8 cellular contexts compared by ENCODE assay signal in the genomic region with DNA sequence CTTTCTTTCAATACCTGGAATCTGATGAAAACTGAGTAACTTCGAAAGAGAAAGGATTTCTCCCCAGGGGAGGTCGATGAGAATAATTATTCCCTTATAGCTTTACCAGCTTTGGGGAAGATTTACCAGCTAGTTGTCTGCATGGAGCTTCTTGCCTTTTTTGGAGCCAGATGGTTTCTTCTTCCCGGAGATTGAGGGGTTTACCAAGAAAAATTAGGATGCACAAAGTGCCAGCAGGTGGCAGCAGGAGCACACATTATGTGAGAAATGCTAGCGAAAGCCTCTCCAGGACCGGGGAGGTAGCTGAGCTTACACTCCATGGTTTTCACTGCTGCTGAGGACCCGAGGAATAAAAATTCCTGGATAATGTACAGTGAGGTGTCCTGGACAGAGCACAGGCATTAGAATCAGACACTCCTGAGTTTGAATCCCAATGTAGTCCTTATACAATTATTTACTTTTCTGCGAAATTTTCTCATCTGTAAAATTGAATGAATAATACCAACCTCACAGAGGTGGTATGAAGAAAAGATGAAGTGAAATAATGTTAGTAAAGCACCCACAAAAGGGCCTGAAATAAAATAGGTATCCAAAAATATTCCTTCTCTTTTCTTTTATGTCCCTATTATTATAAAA. TPM values are rescaled to one million over a fixed set of nuclear protein-coding genes. Genes with fewer than 3 reads are reported as not detected.
DNase-seq lines count a peak whose midpoint lies in the region; ATAC-seq, FAIRE-seq and TF ChIP-seq lines count a peak whose summit lies in the region.

No MANE protein-coding gene starts in this region.

- no peak for TF ChIP-seq EP300 in transverse colon (IDR thresholded peaks at IDR 0.05; ENCODE audit: low read depth)

- H3K27me3 ChIP-seq in SJCRH30 (no peaks in the 10 kb centered on the region), trophoblast cell (ENCODE audit: insufficient read depth, low read length) (no peaks in the 10 kb centered on the region), transverse colon (no peaks in the 10 kb centered on the region)

- in situ Hi-C loops in transverse colon (cut with MboI; ENCODE audit: low pct_ligation_motif_present in 1 of 4, low pct_unique_long_range_greater_than_20kb in 1 of 4, low sequenced_read_pairs in 3 of 4) = loop anchor here (5.0 to 25.0 kb wide), 2 partner anchors 556 to 561 kb away; no protein-coding TSS in a partner anchor

- H3K9me3 ChIP-seq in SJCRH30 (replicated peaks) = no peaks in the 10 kb centered on the region
- H3K9me3 ChIP-seq in trophoblast cell (ENCODE audit: insufficient read depth, low read depth, low read length) = no peaks in the 10 kb centered on the region
- no peaks in the 10 kb centered on the region for H3K9me3 ChIP-seq in transverse colon

- no peak overlapping the region for H3K4me3 Mint-ChIP-seq in activated naive CD4-positive, alpha-beta T cell treated with anti-CD3 and anti-CD28 coated beads for 36 hours

- H3K23ac ChIP-seq in trophoblast cell (ENCODE audit: low read length) = no peak overlapping the region

- peaks cover 2% of the 10 kb centered on the region for H3K79me1 ChIP-seq in trophoblast cell (ENCODE audit: low read length)

- H2BK12ac ChIP-seq in trophoblast cell (ENCODE audit: low read length) = no peak overlapping the region

- no peaks in the 10 kb centered on the region for H3K79me2 ChIP-seq in trophoblast cell (ENCODE audit: control insufficient read depth, insufficient read depth, low read length, poor library complexity)

- no peaks in the 10 kb centered on the region for H3K9me3 Mint-ChIP-seq in activated naive CD4-positive, alpha-beta T cell treated with anti-CD3 and anti-CD28 coated beads for 36 hours

- no peak overlapping the region for H3K4ac ChIP-seq in trophoblast cell (ENCODE audit: low read depth, low read length)

- no peak overlapping the region for H2BK5ac ChIP-seq in trophoblast cell (ENCODE audit: low read depth, low read length, poor library complexity)

- no peak overlapping the region for H3K27ac ChIP-seq in SJCRH30
- no peak overlapping the region for H3K27ac ChIP-seq in trophoblast cell (ENCODE audit: low read depth, low read length)
- H3K27ac ChIP-seq in transverse colon = peak overlapping the region; percentile 42 to 76 (median 67)

- no peak for ATAC-seq in GM19397 (IDR thresholded peaks at IDR 0.05; ENCODE audit: unreplicated experiment)

- no peak for TF ChIP-seq POLR2A in transverse colon (IDR thresholded peaks at IDR 0.05)

- no peak overlapping the region for H3K18ac ChIP-seq in trophoblast cell (ENCODE audit: low read length)

- H4K12ac ChIP-seq in trophoblast cell (ENCODE audit: low read depth, low read length) = no peak overlapping the region

- H3K27me3 Mint-ChIP-seq in activated naive CD4-positive, alpha-beta T cell treated with anti-CD3 and anti-CD28 coated beads for 36 hours (ENCODE audit: low read depth) = no peaks in the 10 kb centered on the region

- intact Hi-C loops in activated naive CD4-positive, alpha-beta T cell treated with anti-CD3 and anti-CD28 coated beads for 36 hours (cut with micrococcal nuclease) = loop anchor here (1.0 to 10.0 kb wide), 5 partner anchors 268 to 853 kb away; no protein-coding TSS in a partner anchor
- intact Hi-C loops in transverse colon (cut with DNase I; ENCODE audit: low total_unique reads) = no loop called here

- no peak overlapping the region for H2AFZ ChIP-seq in trophoblast cell (ENCODE audit: insufficient read depth, low read length, poor library complexity)

- H3K4me1 ChIP-seq in SJCRH30 (peaks cover 8% of the 10 kb centered on the region), trophoblast cell (ENCODE audit: control insufficient read depth in 1 of 2, insufficient read depth in 2 of 2, low read length in 2 of 2) (peaks cover 0 to 6% of the 10 kb centered on the region in 2 experiments), transverse colon (peaks cover 2 to 12% (median 4%) of the 10 kb centered on the region in 4 donors)

- no peak overlapping the region for H2BK120ac ChIP-seq in trophoblast cell (ENCODE audit: insufficient read depth, low read length, poor library complexity)

- no peak overlapping the region for H3K27ac Mint-ChIP-seq in activated naive CD4-positive, alpha-beta T cell treated with anti-CD3 and anti-CD28 coated beads for 36 hours

- FAIRE-seq in G401.6 (lab: Jason Lieb, UNC) = peak; percentile 93

- peak; percentile 56 for DNase-seq in MV-4-11 (lab: John Stamatoyannopoulos, UW)
- peak; percentile 87 to 96 for DNase-seq in SJCRH30
- peak; percentile 89 for DNase-seq in activated naive CD4-positive, alpha-beta T cell treated with anti-CD3 and anti-CD28 coated beads for 36 hours
- peak; percentile 68 for DNase-seq in glomerular endothelial cell (ENCODE audit: extremely low read depth, low read depth, low spot score)
- peak; percentile 84 to 96 for DNase-seq in trophoblast cell
- DNase-seq in transverse colon = peak; percentile 85

- TF ChIP-seq CTCF in transverse colon (IDR thresholded peaks at IDR 0.05) = peak; percentile 66 to 90 (median 74)

- H2AK5ac ChIP-seq in trophoblast cell (ENCODE audit: low read length) = no peak overlapping the region

- H3K36me3 Mint-ChIP-seq in activated naive CD4-positive, alpha-beta T cell treated with anti-CD3 and anti-CD28 coated beads for 36 hours (ENCODE audit: low read depth) = no peaks in the 10 kb centered on the region

- WGBS in trophoblast cell (ENCODE audit: extremely low coverage, insufficient coverage, insufficient read length) = no CpG with 5 or more reads among the region's 7 CpGs
- WGBS in transverse colon (ENCODE audit: low coverage in 1 of 2), 2 donors = 12 to 14% methylated on average over 7 of the region's 7 CpGs

- no peak overlapping the region for H3K14ac ChIP-seq in trophoblast cell (ENCODE audit: low read length)

- no peak overlapping the region for H4K8ac ChIP-seq in trophoblast cell (ENCODE audit: low read depth, low read length)

- H3K4me1 Mint-ChIP-seq in activated naive CD4-positive, alpha-beta T cell treated with anti-CD3 and anti-CD28 coated beads for 36 hours (ENCODE audit: low read depth) = peaks cover 3% of the 10 kb centered on the region

- no peak overlapping the region for H3K4me2 ChIP-seq in trophoblast cell (ENCODE audit: low read length)

- H3K36me3 ChIP-seq in SJCRH30 (no peaks in the 10 kb centered on the region), trophoblast cell (ENCODE audit: control insufficient read depth in 1 of 2, insufficient read depth in 2 of 2, low read length in 2 of 2) (no peaks in the 10 kb centered on the region), transverse colon (no peaks in the 10 kb centered on the region)

- no peak overlapping the region for H4K91ac ChIP-seq in trophoblast cell (ENCODE audit: low read depth, low read length)

- CTCF ChIA-PET in activated naive CD4-positive, alpha-beta T cell treated with anti-CD3 and anti-CD28 coated beads for 36 hours (lab: Charles Lee) = interaction anchor here (0.6 to 4.1 kb wide), 35 partner anchors 11 to 852 kb away, joined by 3 to 54 read pairs (median 4); no protein-coding TSS in a partner anchor

- H3K4me3 ChIP-seq in SJCRH30 (no peak overlapping the region), trophoblast cell (ENCODE audit: low read depth, low read length) (no peak overlapping the region), transverse colon (no peak overlapping the region)

- H3K9ac ChIP-seq in trophoblast cell (ENCODE audit: low read length) = no peak overlapping the region

RNA-seq across cellular contexts. Expression of a gene that starts 46.0 kb away (rescaled TPM):
- total RNA-seq in SJCRH30 (2014; rRNA removed; shearing (Covaris generic)) = 43.9 and 45.0 TPM in 2 replicates
- total RNA-seq in activated naive CD4-positive, alpha-beta T cell treated with anti-CD3 and anti-CD28 coated beads for 36 hours = under 1 TPM; 0.22 to 0.38 TPM
- 55.1 and 56.9 TPM in 2 replicates for total RNA-seq in glomerular endothelial cell
- polyA plus RNA-seq in trophoblast cell (2013) = 66.9 and 67.3 TPM in 2 replicates
- 10 to 100 TPM; 34.3 to 82.0 (median 45.1) TPM for total RNA-seq in transverse colon

Comparison
In these comparisons a context has a peak if more than half of its experiments do, and no peak if none do; other contexts are left out.
1. H3K27ac ChIP-seq: peak in transverse colon (4 of 4); none in SJCRH30 (single experiment) and trophoblast cell (single experiment).
2. RNA of a gene that starts 46.0 kb away (total RNA-seq): 55.1 to 56.9 TPM in glomerular endothelial cell, 34.3 to 82.0 TPM in transverse colon and 43.9 to 45.0 TPM in SJCRH30; 0.22 to 0.38 TPM in activated naive CD4-positive, alpha-beta T cell treated with anti-CD3 and anti-CD28 coated beads for 36 hours; every median in the first group is over 10 times any median in the second.
3. Peak in every context shown above with its lines, with median percentiles within 50 percentile points of each other: DNase-seq.